2 cellular contexts compared by ENCODE assay signal in genomic region chr13:29175245-29175873, GRCh38.
TF ChIP-seq lines count a peak whose summit lies in the region.

No MANE protein-coding gene starts in this region.

TF ChIP-seq in liver, 16 proteins besides CTCF, POLR2A, EP300 and RAD21 (continued from another document):
- TF ChIP-seq REST (IDR thresholded peaks at IDR 0.05) (no peak), SP1 (IDR thresholded peaks at IDR 0.05) (peak; percentile 42)

TF ChIP-seq in HepG2, 621 proteins besides CTCF, POLR2A, EP300 and RAD21 (continued from another document):
- TF ChIP-seq ZNF800 (CRISPR knock-in tag; IDR thresholded peaks at IDR 0.05) (no peak), GFI1 (CRISPR knock-in tag; IDR thresholded peaks at IDR 0.05; ENCODE audit: borderline replicate concordance) (no peak), ZNF552 (CRISPR knock-in tag; IDR thresholded peaks at IDR 0.05; ENCODE audit: borderline replicate concordance) (no peak), ZSCAN25 (CRISPR knock-in tag; IDR thresholded peaks at IDR 0.05) (no peak), UBTF (CRISPR knock-in tag; IDR thresholded peaks at IDR 0.05) (no peak)
